In the genomic region with DNA sequence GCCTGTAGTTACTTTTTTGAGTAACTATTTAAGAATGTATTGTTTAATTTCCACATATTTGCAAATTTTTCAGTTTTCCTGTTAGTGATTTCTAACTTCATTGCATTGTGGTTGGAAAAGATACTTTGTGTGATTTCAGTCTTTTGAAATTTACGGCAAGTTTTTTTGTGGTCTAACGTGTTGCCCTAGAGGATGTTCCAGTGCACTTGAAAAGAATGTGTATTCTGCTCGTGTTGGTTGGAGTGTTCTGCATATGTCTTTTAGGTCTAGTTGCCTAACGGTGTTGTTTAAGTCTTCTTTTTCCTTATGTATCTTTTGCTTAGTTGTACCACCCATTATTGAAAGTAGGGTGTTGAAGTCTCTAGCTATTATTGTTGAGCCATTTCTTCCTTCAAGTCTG, we compare ENCODE assay signal across 17 cellular contexts.
"Had no signal": no experiment of that assay in that cellular context is flagged by ENCODE, and none has a peak within 500 bp of the region (broad histone marks: within the 10 kb centered on the region; RNA-seq: fewer than 3 reads in every experiment).

No MANE protein-coding gene starts in this region.

- DNase-seq: activated CD4-positive, alpha-beta T cell treated with anti-CD3 and anti-CD28 coated beads for 4 hours; activated CD8-positive, alpha-beta memory T cell treated with anti-CD3 and anti-CD28 coated beads for 24 hours; activated effector memory CD4-positive, alpha-beta T cell treated with anti-CD3 and anti-CD28 coated beads, Interleukin-2, amount 50 U/mL, for 16 hours; aorta; brain microvascular endothelial cell; central memory CD4-positive, alpha-beta T cell; colonic mucosa; hypothalamus; lower lobe of right lung; naive thymus-derived CD8-positive, alpha-beta T cell; right lobe of liver; small intestine; stimulated activated CD4-positive, alpha-beta T cell treated with anti-CD3 and anti-CD28 coated beads, Interleukin-15, amount 100 ng/mL, for 24 hours; stimulated activated CD4-positive, alpha-beta T cell treated with anti-CD3 and anti-CD28 coated beads, Interleukin-2, amount 100 ng/mL, for 48 hours; upper lobe of right lung had no signal

- ATAC-seq: lower lobe of right lung; naive thymus-derived CD8-positive, alpha-beta T cell; upper lobe of right lung had no signal

- H3K27me3 Mint-ChIP-seq: naive thymus-derived CD8-positive, alpha-beta T cell had no signal

- FAIRE-seq: frontal cortex, small intestine, TTC549 had no signal
